20 cellular contexts compared by ENCODE assay signal in the genomic region with DNA sequence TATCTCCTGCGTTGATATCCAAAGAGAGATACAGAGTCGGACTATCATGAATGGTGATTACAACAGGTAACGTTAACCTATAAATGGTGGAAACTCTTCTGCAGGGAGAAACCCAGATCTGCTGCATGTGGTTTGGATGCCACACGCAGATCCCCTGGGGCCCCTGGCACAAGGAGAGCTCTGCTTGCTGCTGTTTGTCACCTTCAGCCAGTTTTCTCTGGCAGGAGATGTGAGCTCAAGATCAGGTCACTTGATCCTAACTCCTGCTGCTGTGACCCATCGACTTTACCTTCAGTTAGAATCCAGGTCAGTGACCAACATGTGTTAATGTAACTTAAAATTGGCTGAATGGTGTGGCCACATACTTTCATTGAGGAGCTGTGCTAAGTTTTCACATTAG. TPM values are rescaled to one million over a fixed set of nuclear protein-coding genes. Genes with fewer than 3 reads are reported as not detected.
DNase-seq lines count a peak whose midpoint lies in the region; ATAC-seq and TF ChIP-seq lines count a peak whose summit lies in the region.
"Had no signal": no experiment of that assay in that cellular context is flagged by ENCODE, and none has a peak within 500 bp of the region (broad histone marks: within the 10 kb centered on the region; RNA-seq: fewer than 3 reads in every experiment).

No MANE protein-coding gene starts in this region.

- no peaks in the 10 kb centered on the region for H3K79me2 ChIP-seq in PC-3 (ENCODE audit: low read length)
- H3K79me2 ChIP-seq: parathyroid adenoma had no signal

- H3K4me1 Mint-ChIP-seq in chondrocyte (ENCODE audit: low read depth), result peaks cover 44% of the 10 kb centered on the region

- 82 to 95% (median 91%) methylated on average over 5 of the region's 5 CpGs for WGBS in stomach, 5 donors
- WGBS in body of pancreas, 2 donors, result 72 to 75% methylated on average over 5 of the region's 5 CpGs

- H3K27me3 Mint-ChIP-seq in chondrocyte (ENCODE audit: low read depth), result no peaks in the 10 kb centered on the region
- H3K27me3 Mint-ChIP-seq: activated B cell treated with CpG ODN at 0.5 μM for 24 hours; central memory CD8-positive, alpha-beta T cell had no signal

- H3K36me3 ChIP-seq in PC-3 (ENCODE audit: low read depth, low read length) (no peaks in the 10 kb centered on the region), stomach (no peaks in the 10 kb centered on the region), body of pancreas (replicated peaks in 1 of 2; ENCODE audit: insufficient read depth in 1 of 2, low read depth in 2 of 2) (no peaks in the 10 kb centered on the region)
- H3K36me3 ChIP-seq: uterus had no signal

- no TSS peak for BruUV-seq in PC-3 (replicated peaks; lab: Mats Ljungman, UMichigan)

- H3K27ac ChIP-seq in PC-3 (ENCODE audit: low read length), result 0 out of 2 replicates have a peak overlapping the region, but pooled peaks have one; percentile 2
- peak overlapping the region in 3 of 5 donors; percentile 15 to 78 (median 50) for H3K27ac ChIP-seq in stomach
- no peak overlapping the region for H3K27ac ChIP-seq in body of pancreas
- H3K27ac ChIP-seq: parathyroid adenoma, SK-N-MC had no signal

- peaks cover 31% of the 10 kb centered on the region for H3K4me1 ChIP-seq in PC-3 (ENCODE audit: insufficient read depth, low read length)
- peaks cover 4 to 51% (median 29%) of the 10 kb centered on the region in 4 donors for H3K4me1 ChIP-seq in stomach
- H3K4me1 ChIP-seq in body of pancreas, result peaks cover 10% of the 10 kb centered on the region
- H3K4me1 ChIP-seq: parathyroid adenoma, uterus had no signal

- no peak overlapping the region for H3K4me2 ChIP-seq in PC-3 (ENCODE audit: low read length)

- H3K9ac ChIP-seq in PC-3 (ENCODE audit: low read length), result no peak overlapping the region
- H3K9ac ChIP-seq: parathyroid adenoma had no signal

- H4K20me1 ChIP-seq in PC-3 (ENCODE audit: low read length), result no peaks in the 10 kb centered on the region

- no peak for TF ChIP-seq EP300 in stomach (IDR thresholded peaks at IDR 0.05)

- no peak for ATAC-seq in activated naive CD4-positive, alpha-beta T cell treated with anti-CD3 and anti-CD28 coated beads, Interleukin-2, amount 50 U/mL, for 72 hours
- no peak for ATAC-seq in PC-3
- no peak for ATAC-seq in GM18519 (IDR thresholded peaks at IDR 0.05; ENCODE audit: low FRiP score, unreplicated experiment)
- no peak for ATAC-seq in body of pancreas
- no peak for ATAC-seq in GM21576 (IDR thresholded peaks at IDR 0.05; ENCODE audit: unreplicated experiment)

- peaks cover 7 to 12% of the 10 kb centered on the region in 2 donors for H3K9me3 Mint-ChIP-seq in activated naive CD4-positive, alpha-beta T cell treated with anti-CD3 and anti-CD28 coated beads, Interleukin-2, amount 50 U/mL, for 72 hours
- peaks cover 2% of the 10 kb centered on the region for H3K9me3 Mint-ChIP-seq in chondrocyte (ENCODE audit: low read depth)
- H3K9me3 Mint-ChIP-seq: activated B cell treated with CpG ODN at 0.5 μM for 24 hours; central memory CD8-positive, alpha-beta T cell had no signal

- H3K9me3 ChIP-seq in PC-3 (ENCODE audit: low read length) (no peaks in the 10 kb centered on the region), stomach (no peaks in the 10 kb centered on the region), body of pancreas (no peaks in the 10 kb centered on the region)
- H3K9me3 ChIP-seq: uterus had no signal

- peak overlapping the region; percentile 38 to 74 for H3K27ac Mint-ChIP-seq in activated naive CD4-positive, alpha-beta T cell treated with anti-CD3 and anti-CD28 coated beads, Interleukin-2, amount 50 U/mL, for 72 hours
- H3K27ac Mint-ChIP-seq in chondrocyte (ENCODE audit: unreplicated experiment), result peak overlapping the region; percentile 71

- no peaks in the 10 kb centered on the region for H3F3A ChIP-seq in PC-3 (ENCODE audit: low read length, unreplicated experiment)

- H3K4me3 Mint-ChIP-seq in chondrocyte (ENCODE audit: unreplicated experiment), result no peak overlapping the region
- H3K4me3 Mint-ChIP-seq: activated B cell treated with CpG ODN at 0.5 μM for 24 hours; central memory CD8-positive, alpha-beta T cell; nephron had no signal

- no peak overlapping the region for H2AFZ ChIP-seq in PC-3 (ENCODE audit: low read length)
- H2AFZ ChIP-seq: parathyroid adenoma had no signal

- H3K4me3 ChIP-seq in PC-3 (ENCODE audit: low read length) (no peak overlapping the region), stomach (no peak overlapping the region), body of pancreas (no peak overlapping the region)
- H3K4me3 ChIP-seq: SK-N-MC, uterus had no signal

- DNase-seq in activated naive CD4-positive, alpha-beta T cell treated with anti-CD3 and anti-CD28 coated beads, Interleukin-2, amount 50 U/mL, for 72 hours (ENCODE audit: low spot score in 2 of 2), result no peak
- DNase-seq in activated naive CD4-positive, alpha-beta T cell (lab: John Stamatoyannopoulos, UW), result no peak
- DNase-seq in PC-3, result no peak
- no peak for DNase-seq in chondrocyte (ENCODE audit: low spot score)
- no peak for DNase-seq in stomach
- no peak for DNase-seq in body of pancreas
- DNase-seq: activated B cell treated with CpG ODN at 0.5 μM for 24 hours, DMS79, NCI-H524 treated with DMSO at 0.1 percent for 48 hours, RPMI8226, T1000, uterus had no signal

- H3K36me3 Mint-ChIP-seq in activated naive CD4-positive, alpha-beta T cell treated with anti-CD3 and anti-CD28 coated beads, Interleukin-2, amount 50 U/mL, for 72 hours, result peaks cover 8 to 41% of the 10 kb centered on the region in 2 donors
- H3K36me3 Mint-ChIP-seq in chondrocyte (ENCODE audit: low read depth), result no peaks in the 10 kb centered on the region

- POLR2A ChIA-PET in PC-3 (lab: Charles Lee; ENCODE audit: unreplicated experiment), result no interaction called here

- TF ChIP-seq POLR2A in stomach (IDR thresholded peaks at IDR 0.05), result no peak
- no peak for TF ChIP-seq POLR2A in body of pancreas (IDR thresholded peaks at IDR 0.05)

- CTCF ChIA-PET in PC-3 (lab: Charles Lee), result interaction anchor here (0.5 kb wide), 1 partner anchor 234 kb away, joined by 3 read pairs; no protein-coding TSS in a partner anchor

- no peak for TF ChIP-seq CTCF in PC-3 (conservative IDR thresholded peaks at IDR 0.05; ENCODE audit: low read depth, low read length)
- no peak for TF ChIP-seq CTCF in chondrocyte (IDR thresholded peaks at IDR 0.05)
- no peak for TF ChIP-seq CTCF in stomach (IDR thresholded peaks at IDR 0.05)
- TF ChIP-seq CTCF in body of pancreas (IDR thresholded peaks at IDR 0.05), result no peak

- no peaks in the 10 kb centered on the region for H3K9me2 ChIP-seq in PC-3 (replicated peaks; ENCODE audit: low read length)

- intact Hi-C loops in PC-3 (cut with micrococcal nuclease) (loop anchor here (1.0 to 10.0 kb wide), 5 partner anchors 56 to 688 kb away; no protein-coding TSS in a partner anchor), stomach (cut with DNase I; ENCODE audit: low total_unique reads) (loop anchor here (5.0 kb wide), 1 partner anchor 55 kb away; no protein-coding TSS in a partner anchor), body of pancreas (cut with DNase I) (loop anchor here (5.0 kb wide), 1 partner anchor 60 kb away; no protein-coding TSS in a partner anchor)

- H3K27me3 ChIP-seq in PC-3 (ENCODE audit: low read length), result no peaks in the 10 kb centered on the region
- no peaks in the 10 kb centered on the region for H3K27me3 ChIP-seq in stomach
- H3K27me3 ChIP-seq in body of pancreas, result no peaks in the 10 kb centered on the region
- H3K27me3 ChIP-seq: uterus had no signal

RNA-seq across cellular contexts. Expression of a gene that starts 23.8 kb away (rescaled TPM):
- total RNA-seq in activated naive CD4-positive, alpha-beta T cell treated with anti-CD3 and anti-CD28 coated beads, Interleukin-2, amount 50 U/mL, for 72 hours, result 100 to 1,000 TPM in 1 of 2 donors, 10 to 100 TPM in 1; 31.2 to 113 TPM
- total RNA-seq in PC-3 (2014; rRNA removed), result not detected in 2 replicates
- not detected in 3 replicates for total RNA-seq in chondrocyte
- total RNA-seq in stomach, result 10 to 100 TPM in 3 of 5 donors, under 1 TPM in 1, not detected in 1; 0.73 to 37.5 (median 20.5) TPM
- 1 to 10 TPM in 2 of 3 donors, under 1 TPM in 1; 0.44 to 1.4 (median 1.3) TPM for polyA plus RNA-seq in stomach
- under 1 TPM in 1 of 2 donors, not detected in 1; 0.78 TPM for total RNA-seq in body of pancreas
- total RNA-seq: MCF 10A, temporal lobe had no signal

RNA-seq across cellular contexts. Expression of a gene that starts 51.5 kb away (rescaled TPM):
- under 1 TPM; 0.14 to 0.68 TPM for total RNA-seq in activated naive CD4-positive, alpha-beta T cell treated with anti-CD3 and anti-CD28 coated beads, Interleukin-2, amount 50 U/mL, for 72 hours
- total RNA-seq in PC-3 (2014; rRNA removed), result not detected in 2 replicates
- not detected in 3 replicates for total RNA-seq in chondrocyte
- total RNA-seq in stomach, result 10 to 100 TPM in 3 of 5 donors, 1 to 10 TPM in 2; 1.7 to 43.2 (median 11.6) TPM
- 1 to 10 TPM; 4.8 to 8.6 (median 8.6) TPM for polyA plus RNA-seq in stomach
- 1 to 10 TPM in 1 of 2 donors, not detected in 1; 1.8 TPM for total RNA-seq in body of pancreas
- total RNA-seq: MCF 10A had no signal

Comparison
In these comparisons a context has a peak if more than half of its experiments do, and no peak if none do; other contexts are left out.
1. H3K27ac ChIP-seq: peak in PC-3 (single experiment) and stomach (3 of 5); none in body of pancreas (0 of 4).